ENCODE assay signal across 6 cellular contexts in genomic region chr17:45146616-45147101, GRCh38. TPM values are rescaled to one million over a fixed set of nuclear protein-coding genes. Genes with fewer than 3 reads are reported as not detected.
DNase-seq lines count a peak whose midpoint lies in the region; ATAC-seq, FAIRE-seq and TF ChIP-seq lines count a peak whose summit lies in the region.

No MANE protein-coding gene starts in this region.

- H3K4me1 Mint-ChIP-seq in nephron = peaks cover 32% of the 10 kb centered on the region

- FAIRE-seq in K562 (lab: Jason Lieb, UNC) = peak; percentile 91

- TF ChIP-seq POLR2A in K562 (conservative IDR thresholded peaks at IDR 0.05) = peak; percentile 65

- TF ChIP-seq RAD21 in K562 (CRISPR knock-in tag; conservative IDR thresholded peaks at IDR 0.05 in 1 of 2, IDR thresholded peaks at IDR 0.05 in 1 of 2) = no peak

- H3K4me2 ChIP-seq in K562 (ENCODE audit: insufficient read depth, low read length) = peak overlapping the region; percentile 88

- H4K20me1 ChIP-seq in K562 (replicated peaks; ENCODE audit: control insufficient read depth, insufficient read depth, low read length) = peaks cover 5% of the 10 kb centered on the region; the same call in 1 of the 2 replicates

- H3K9me3 ChIP-seq in HUES48 (ENCODE audit: control insufficient read depth, insufficient read depth, low read length) (no peaks in the 10 kb centered on the region), K562 (replicated peaks; ENCODE audit: control insufficient read depth, insufficient read depth, low read depth, low read length) (no peaks in the 10 kb centered on the region)

- ATAC-seq in K562 (peak; percentile 3; the same call in 1 of the 3 replicates), GM18858 (IDR thresholded peaks at IDR 0.05; ENCODE audit: unreplicated experiment) (no peak), GM18517 (IDR thresholded peaks at IDR 0.05; ENCODE audit: unreplicated experiment) (no peak), GM18870 (IDR thresholded peaks at IDR 0.05; ENCODE audit: unreplicated experiment) (no peak)

- in situ Hi-C loops in K562 (cut with MboI) = no loop called here

- no peaks in the 10 kb centered on the region for H3K27me3 Mint-ChIP-seq in nephron (ENCODE audit: low read depth)

- POLR2A ChIA-PET in K562 (lab: Yijun Ruan, JAX) = interaction anchor here (0.7 to 10.1 kb wide), 5 partner anchors 8 to 173 kb away, joined by 3 to 497 read pairs (median 119); partner anchors contain the start of genes ACBD4 and HEXIM2

- H3K9me3 Mint-ChIP-seq in nephron = no peaks in the 10 kb centered on the region

- peak overlapping the region; percentile 90 for H2AFZ ChIP-seq in K562 (ENCODE audit: low read depth, low read length)

- no peaks in the 10 kb centered on the region for H3K9me1 ChIP-seq in K562 (ENCODE audit: control insufficient read depth, insufficient read depth, low read length)

- no peak for TF ChIP-seq CTCF in K562 (IDR thresholded peaks at IDR 0.05 in 2 of 3, conservative IDR thresholded peaks at IDR 0.05 in 1 of 3; ENCODE audit: insufficient read depth in 2 of 3, low read depth in 1 of 3, low read length in 3 of 3)
- no peak for TF ChIP-seq CTCF in nephron (IDR thresholded peaks at IDR 0.05; ENCODE audit: unreplicated experiment in 3 of 3)

- H3K27ac Mint-ChIP-seq in nephron = peak overlapping the region; percentile 100

- no peaks in the 10 kb centered on the region for H3K36me3 ChIP-seq in HUES48 (ENCODE audit: control insufficient read depth, insufficient read depth, low read length)
- H3K36me3 ChIP-seq in K562 (ENCODE audit: control insufficient read depth, insufficient read depth, low read length) = peaks cover 3% of the 10 kb centered on the region; the same call in 1 of the 3 replicates

- WGBS in K562 (ENCODE audit: insufficient coverage, low coverage, missing lambda C conversion rate) = 5% methylated on average over 9 of the region's 9 CpGs

- TF ChIP-seq EP300 in K562 (IDR thresholded peaks at IDR 0.05; ENCODE audit: low read length) = peak; percentile 39; the same call in 1 of the 2 replicates

- H3K9ac ChIP-seq in HUES48 (ENCODE audit: low read depth, low read length) = peak overlapping the region; percentile 98
- H3K9ac ChIP-seq in K562 (ENCODE audit: insufficient read depth in 1 of 2, low read depth in 2 of 2, low read length in 2 of 2) = peak overlapping the region; percentile 96 to 99

- peaks cover 50% of the 10 kb centered on the region for H3K79me2 ChIP-seq in K562 (ENCODE audit: control insufficient read depth, insufficient read depth, low read length)

- CTCF ChIA-PET in K562 (lab: Yijun Ruan, JAX; ENCODE audit: low intra/inter-chr PET ratio) = interaction anchor here (2.8 kb wide), 1 partner anchor 11 kb away, joined by 14 read pairs; the partner anchor contains the start of gene ACBD4

- peak in 2 of 4 experiments; percentile 41 to 85 for DNase-seq in K562 (ENCODE audit: extremely low read depth in 1 of 4, low spot score in 3 of 4)

- intact Hi-C loops in K562 (cut with micrococcal nuclease) = no loop called here

- peak overlapping the region; percentile 88 for H3K4me3 ChIP-seq in HUES48 (ENCODE audit: low read depth, low read length)
- H3K4me3 ChIP-seq in K562 = peak overlapping the region; percentile 51

- peak overlapping the region; percentile 92 to 100 (median 96) for H3K4me3 Mint-ChIP-seq in nephron

- peaks cover 27% of the 10 kb centered on the region for H3K4me1 ChIP-seq in HUES48 (ENCODE audit: control insufficient read depth, insufficient read depth, low read length)
- peaks cover 36 to 52% of the 10 kb centered on the region in 2 experiments for H3K4me1 ChIP-seq in K562 (replicated peaks in 1 of 2; ENCODE audit: control insufficient read depth in 2 of 2, insufficient read depth in 2 of 2, low read length in 2 of 2)

- BruUV-seq in K562 (replicated peaks; lab: Mats Ljungman, UMichigan) = no TSS peak

- H3K27me3 ChIP-seq in HUES48 (ENCODE audit: control insufficient read depth, insufficient read depth, low read length) = no peaks in the 10 kb centered on the region
- no peaks in the 10 kb centered on the region for H3K27me3 ChIP-seq in K562 (ENCODE audit: control insufficient read depth in 2 of 2, insufficient read depth in 2 of 2, low read length in 2 of 2)

- peaks cover 3% of the 10 kb centered on the region for H3K36me3 Mint-ChIP-seq in nephron (ENCODE audit: low read depth)

- H3K27ac ChIP-seq in HUES48 (ENCODE audit: low read depth, low read length) (peak overlapping the region; percentile 100), K562 (ENCODE audit: extremely low read depth, low read depth, low read length) (peak overlapping the region; percentile 97)

RNA-seq across cellular contexts. Expression of gene HEXIM1, which starts 1.6 kb away (rescaled TPM):
- 13.2 and 13.4 TPM in 2 replicates for total RNA-seq in K562 (2011; cell fraction: chromatin; rRNA removed; ENCODE audit: low replicate concordance)
- 10.9 and 13.0 TPM in 2 replicates for total RNA-seq in K562 (2011; cell fraction: nucleolus; rRNA removed)
- total RNA-seq in K562 (2011; cell fraction: nucleoplasm; rRNA removed) = 15.3 and 17.7 TPM in 2 replicates
- total RNA-seq in K562 (2014; rRNA removed) = 18.5 and 18.8 TPM in 2 replicates
- total RNA-seq in K562 (2014; rRNA removed; fragmentation: Illumina TruSeq; extraction: Trizol) = 4.0 and 4.2 TPM in 2 replicates
- 6.6 and 7.3 TPM in 2 replicates for total RNA-seq in K562 (2015; rRNA removed; fragmentation: Illumina TruSeq; extraction: Trizol)
- total RNA-seq in K562 (2021) = 21.4 and 28.3 TPM in 2 replicates
- polyA plus RNA-seq in K562 (2011; rRNA removed) = 7.9 and 9.1 TPM in 2 replicates
- 8.8 and 11.7 TPM in 2 replicates for polyA plus RNA-seq in K562 (2011; cell fraction: cytosol; rRNA removed)
- 7.8 and 10.5 TPM in 2 replicates for polyA plus RNA-seq in K562 (2011; cell fraction: nucleus; rRNA removed)
- 18.0 and 23.2 TPM in 2 replicates for polyA plus RNA-seq in K562 (2012)
- 20.9 and 27.2 TPM in 2 replicates for polyA plus RNA-seq in K562 (2014; fragmentation: Illumina TruSeq; extraction: Trizol)
- polyA plus RNA-seq in K562 (2014; fragmentation: Nextera tagmentation; extraction: Ambion mirVana) = 1 to 10 TPM; 1.4 to 1.6 TPM
- polyA plus RNA-seq in K562 (2014; rRNA removed) = 24.4 and 26.2 TPM in 2 replicates
- 3.2 and 4.6 TPM in 2 replicates for polyA minus RNA-seq in K562 (2011; rRNA and poly(A)+ RNA removed)
- polyA minus RNA-seq in K562 (2011; cell fraction: cytosol; rRNA and poly(A)+ RNA removed) = 5.6 and 6.3 TPM in 2 replicates
- 3.8 and 7.1 TPM in 2 replicates for polyA minus RNA-seq in K562 (2011; cell fraction: nucleus; rRNA and poly(A)+ RNA removed)

RNA-seq across cellular contexts. Expression of gene ACBD4, which starts 11.2 kb away (rescaled TPM):
- total RNA-seq in K562 (2011; cell fraction: chromatin; rRNA removed; ENCODE audit: low replicate concordance) = 14.7 and 39.0 TPM in 2 replicates
- total RNA-seq in K562 (2011; cell fraction: nucleolus; rRNA removed) = 32.7 and 33.0 TPM in 2 replicates
- total RNA-seq in K562 (2011; cell fraction: nucleoplasm; rRNA removed) = 14.5 and 17.5 TPM in 2 replicates
- total RNA-seq in K562 (2014; rRNA removed) = 5.5 and 6.3 TPM in 2 replicates
- total RNA-seq in K562 (2014; rRNA removed; fragmentation: Illumina TruSeq; extraction: Trizol) = 1.6 and 2.1 TPM in 2 replicates
- 2.0 and 2.1 TPM in 2 replicates for total RNA-seq in K562 (2015; rRNA removed; fragmentation: Illumina TruSeq; extraction: Trizol)
- total RNA-seq in K562 (2021) = 4.7 and 5.7 TPM in 2 replicates
- polyA plus RNA-seq in K562 (2011; rRNA removed) = 6.9 and 9.1 TPM in 2 replicates
- 4.9 and 7.5 TPM in 2 replicates for polyA plus RNA-seq in K562 (2011; cell fraction: cytosol; rRNA removed)
- 24.3 and 48.8 TPM in 2 replicates for polyA plus RNA-seq in K562 (2011; cell fraction: nucleus; rRNA removed)
- 6.1 and 12.0 TPM in 2 replicates for polyA plus RNA-seq in K562 (2012)
- polyA plus RNA-seq in K562 (2014; fragmentation: Illumina TruSeq; extraction: Trizol) = 4.6 and 5.4 TPM in 2 replicates
- polyA plus RNA-seq in K562 (2014; fragmentation: Nextera tagmentation; extraction: Ambion mirVana) = under 1 TPM; 0.14 to 0.15 TPM
- polyA plus RNA-seq in K562 (2014; rRNA removed) = 5.6 and 7.0 TPM in 2 replicates
- 1.8 and 2.6 TPM in 2 replicates for polyA minus RNA-seq in K562 (2011; rRNA and poly(A)+ RNA removed)
- 3.7 and 4.4 TPM in 2 replicates for polyA minus RNA-seq in K562 (2011; cell fraction: cytosol; rRNA and poly(A)+ RNA removed)
- 17.5 and 22.5 TPM in 2 replicates for polyA minus RNA-seq in K562 (2011; cell fraction: nucleus; rRNA and poly(A)+ RNA removed)

RNA-seq across cellular contexts. Expression of gene PLCD3, which starts 14.3 kb away (rescaled TPM):
- 4.5 and 16.3 TPM in 2 replicates for total RNA-seq in K562 (2011; cell fraction: chromatin; rRNA removed; ENCODE audit: low replicate concordance)
- total RNA-seq in K562 (2011; cell fraction: nucleolus; rRNA removed) = 10.4 and 13.0 TPM in 2 replicates
- 4.2 and 4.8 TPM in 2 replicates for total RNA-seq in K562 (2011; cell fraction: nucleoplasm; rRNA removed)
- 7.5 and 8.8 TPM in 2 replicates for total RNA-seq in K562 (2014; rRNA removed)
- total RNA-seq in K562 (2014; rRNA removed; fragmentation: Illumina TruSeq; extraction: Trizol) = 2.4 and 2.5 TPM in 2 replicates
- total RNA-seq in K562 (2015; rRNA removed; fragmentation: Illumina TruSeq; extraction: Trizol) = 4.0 and 4.6 TPM in 2 replicates
- total RNA-seq in K562 (2021) = 22.6 and 22.9 TPM in 2 replicates
- polyA plus RNA-seq in K562 (2011; rRNA removed) = 8.1 and 16.5 TPM in 2 replicates
- polyA plus RNA-seq in K562 (2011; cell fraction: cytosol; rRNA removed) = 15.2 and 44.8 TPM in 2 replicates
- polyA plus RNA-seq in K562 (2011; cell fraction: nucleus; rRNA removed) = 10.0 and 23.0 TPM in 2 replicates
- 13.0 and 13.6 TPM in 2 replicates for polyA plus RNA-seq in K562 (2012)
- polyA plus RNA-seq in K562 (2014; fragmentation: Illumina TruSeq; extraction: Trizol) = 10.5 and 14.7 TPM in 2 replicates
- polyA plus RNA-seq in K562 (2014; fragmentation: Nextera tagmentation; extraction: Ambion mirVana) = under 1 TPM; 0.20 to 0.27 TPM
- polyA plus RNA-seq in K562 (2014; rRNA removed) = 8.2 and 15.7 TPM in 2 replicates
- polyA minus RNA-seq in K562 (2011; rRNA and poly(A)+ RNA removed) = 1.6 and 13.2 TPM in 2 replicates
- polyA minus RNA-seq in K562 (2011; cell fraction: cytosol; rRNA and poly(A)+ RNA removed) = 17.4 and 18.3 TPM in 2 replicates
- polyA minus RNA-seq in K562 (2011; cell fraction: nucleus; rRNA and poly(A)+ RNA removed) = 3.4 and 8.9 TPM in 2 replicates

RNA-seq across cellular contexts. Expression of gene HEXIM2, which starts 15.0 kb away (rescaled TPM):
- total RNA-seq in K562 (2011; cell fraction: chromatin; rRNA removed; ENCODE audit: low replicate concordance) = 1.4 TPM in 1 of 2 replicates, not detected in the other
- total RNA-seq in K562 (2011; cell fraction: nucleolus; rRNA removed) = 0.83 and 1.2 TPM in 2 replicates
- 0.69 and 1.2 TPM in 2 replicates for total RNA-seq in K562 (2011; cell fraction: nucleoplasm; rRNA removed)
- total RNA-seq in K562 (2014; rRNA removed) = 2.7 and 3.4 TPM in 2 replicates
- 0.29 and 0.69 TPM in 2 replicates for total RNA-seq in K562 (2014; rRNA removed; fragmentation: Illumina TruSeq; extraction: Trizol)
- total RNA-seq in K562 (2015; rRNA removed; fragmentation: Illumina TruSeq; extraction: Trizol) = 1.4 and 1.8 TPM in 2 replicates
- 2.0 and 2.1 TPM in 2 replicates for total RNA-seq in K562 (2021)
- polyA plus RNA-seq in K562 (2011; rRNA removed) = 1.1 and 1.6 TPM in 2 replicates
- polyA plus RNA-seq in K562 (2011; cell fraction: cytosol; rRNA removed) = 1.7 and 2.5 TPM in 2 replicates
- 0.98 and 1.1 TPM in 2 replicates for polyA plus RNA-seq in K562 (2011; cell fraction: nucleus; rRNA removed)
- 2.3 and 2.8 TPM in 2 replicates for polyA plus RNA-seq in K562 (2012)
- polyA plus RNA-seq in K562 (2014; fragmentation: Illumina TruSeq; extraction: Trizol) = 1.1 and 1.9 TPM in 2 replicates
- not detected for polyA plus RNA-seq in K562 (2014; fragmentation: Nextera tagmentation; extraction: Ambion mirVana)
- 0.86 and 1.8 TPM in 2 replicates for polyA plus RNA-seq in K562 (2014; rRNA removed)
- 0.46 and 0.72 TPM in 2 replicates for polyA minus RNA-seq in K562 (2011; rRNA and poly(A)+ RNA removed)
- polyA minus RNA-seq in K562 (2011; cell fraction: cytosol; rRNA and poly(A)+ RNA removed) = not detected in 2 replicates
- 0.54 and 1.3 TPM in 2 replicates for polyA minus RNA-seq in K562 (2011; cell fraction: nucleus; rRNA and poly(A)+ RNA removed)
